In genomic region chr11:80107415-80107814, GRCh38 we compare ENCODE assay signal across 18 cellular contexts.
DNase-seq lines count a peak whose midpoint lies in the region; ATAC-seq and TF ChIP-seq lines count a peak whose summit lies in the region.
"Had no signal": no experiment of that assay in that cellular context is flagged by ENCODE, and none has a peak within 500 bp of the region (broad histone marks: within the 10 kb centered on the region; RNA-seq: fewer than 3 reads in every experiment).

No MANE protein-coding gene starts in this region.

- peak; percentile 5 for TF ChIP-seq CTCF in AG09309 (IDR thresholded peaks at IDR 0.05; ENCODE audit: control insufficient read depth, insufficient read depth, low read depth, low read length, missing control alignments)
- peak; percentile 63 for TF ChIP-seq CTCF in HFFc6 (IDR thresholded peaks at IDR 0.05)
- peak; percentile 17 for TF ChIP-seq CTCF in chondrocyte (IDR thresholded peaks at IDR 0.05)

- DNase-seq in AG09309 (ENCODE audit: low read depth) (no peak), HFFc6 (no peak), chondrocyte (ENCODE audit: low spot score) (no peak), kidney tubule cell (ENCODE audit: low spot score) (peak; percentile 44)
- DNase-seq in activated CD4-positive, CD25-positive, alpha-beta regulatory T cell treated with anti-CD3 and anti-CD28 coated beads, Interleukin-2, amount 50 U/mL, for 72 hours = no peak
- DNase-seq: MV-4-11, NCI-H1417 treated with DMSO at 0.1 percent for 48 hours, NCI-H1930, NCI-H2171, NCI-H446, NCI-H748 treated with DMSO at 0.1 percent for 48 hours, PC-9, SHP77 had no signal

- H3K4me1 Mint-ChIP-seq in HFFc6 (ENCODE audit: low read depth) (peaks cover 47% of the 10 kb centered on the region), chondrocyte (ENCODE audit: low read depth) (peaks cover 8% of the 10 kb centered on the region)

- H3K9me3 Mint-ChIP-seq in HFFc6 = no peaks in the 10 kb centered on the region
- peaks cover 12% of the 10 kb centered on the region for H3K9me3 Mint-ChIP-seq in chondrocyte (ENCODE audit: low read depth)

- ATAC-seq in HG02970 (IDR thresholded peaks at IDR 0.05; ENCODE audit: low FRiP score, unreplicated experiment) (no peak), HG02759 (IDR thresholded peaks at IDR 0.05; ENCODE audit: unreplicated experiment) (no peak), HG02571 (IDR thresholded peaks at IDR 0.05; ENCODE audit: unreplicated experiment) (no peak)
- ATAC-seq: K562 had no signal

- H3K27ac Mint-ChIP-seq in HFFc6 = no peak overlapping the region
- H3K27ac Mint-ChIP-seq in chondrocyte (ENCODE audit: unreplicated experiment) = no peak overlapping the region

- H3K27me3 Mint-ChIP-seq in HFFc6 (ENCODE audit: insufficient read depth) = peaks cover 4% of the 10 kb centered on the region
- peaks cover 9% of the 10 kb centered on the region for H3K27me3 Mint-ChIP-seq in chondrocyte (ENCODE audit: low read depth)

- H3K36me3 Mint-ChIP-seq in HFFc6 (ENCODE audit: low read depth) (no peaks in the 10 kb centered on the region), chondrocyte (ENCODE audit: low read depth) (peaks cover 4% of the 10 kb centered on the region)

- H3K4me3 Mint-ChIP-seq in HFFc6 (no peak overlapping the region), chondrocyte (ENCODE audit: unreplicated experiment) (no peak overlapping the region)

- no peak overlapping the region for H3K4me3 ChIP-seq in AG09309 (ENCODE audit: control insufficient read depth, low read depth, low read length)
- H3K4me3 ChIP-seq: BLaER1 treated with 17β-estradiol and CSF1 and Interleukin-3, amounts not matched to agents 10 nM and 100 nM; K562; PC-9 had no signal

Comparison
In these comparisons a context has a peak if more than half of its experiments do, and no peak if none do; other contexts are left out.
1. CTCF ChIP-seq: peak in every context shown above with its lines; median percentile 63 in HFFc6; 17 in chondrocyte; 5 in AG09309.